In the genomic region with DNA sequence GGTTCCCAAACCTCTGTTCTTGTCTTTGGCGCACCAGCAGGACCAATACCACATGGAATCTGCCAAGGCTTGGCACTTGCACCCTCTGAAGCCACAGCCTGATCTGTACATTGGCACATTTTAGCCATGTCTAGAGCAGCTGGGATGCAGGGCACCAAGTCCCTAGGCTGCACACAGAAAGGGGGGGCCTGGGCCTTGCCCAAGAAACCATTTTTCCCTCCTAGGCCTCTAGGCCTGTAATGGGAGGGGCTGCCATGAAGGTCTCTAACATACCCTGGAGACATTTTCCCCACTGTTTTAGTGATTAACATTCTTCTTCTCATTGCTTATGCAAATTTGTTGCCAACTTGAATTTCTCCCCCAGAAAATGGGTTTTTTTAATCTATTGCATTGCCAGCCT, we compare ENCODE assay signal across 29 cellular contexts.
"Had no signal": no experiment of that assay in that cellular context is flagged by ENCODE, and none has a peak within 500 bp of the region (broad histone marks: within the 10 kb centered on the region; RNA-seq: fewer than 3 reads in every experiment).

No MANE protein-coding gene starts in this region.

- H3K9me3 Mint-ChIP-seq: natural killer cell treated with Interleukin-12 subunit alpha and Interleukin-12 subunit beta and Interleukin-15 and Interleukin-18, amount 100 ng/mL, for 72 hours; stimulated activated effector memory CD8-positive, alpha-beta T cell treated with anti-CD3 and anti-CD28 coated beads, Interleukin-12 subunit alpha, Interleukin-12 subunit beta, amount 100 ng/mL, for 72 hours had no signal

- ATAC-seq: natural killer cell treated with Interleukin-12 subunit alpha and Interleukin-12 subunit beta and Interleukin-15 and Interleukin-18, amount 100 ng/mL, for 72 hours; psoas muscle; right cardiac atrium; right lobe of liver; stimulated activated effector memory CD8-positive, alpha-beta T cell treated with anti-CD3 and anti-CD28 coated beads, Interleukin-12 subunit alpha, Interleukin-12 subunit beta, amount 100 ng/mL, for 72 hours; stimulated activated naive B cell treated with anti-CD40 and anti-IgM and Interleukin-4, amounts not matched to agents 10 μg/mL and 1 μg/mL and 100 μg/mL, for 72 hours had no signal

- H3K9ac ChIP-seq: parathyroid adenoma had no signal

- H3K4me3 ChIP-seq: ovary, psoas muscle, right lobe of liver, sigmoid colon, stomach, thoracic aorta, thyroid gland, tibial nerve, upper lobe of left lung, vagina had no signal

- H3K36me3 ChIP-seq: neutrophil, ovary, right lobe of liver, sigmoid colon, stomach, thoracic aorta, thyroid gland, tibial nerve, upper lobe of left lung, vagina had no signal

- H3K9me3 ChIP-seq: neutrophil, ovary, psoas muscle, right lobe of liver, sigmoid colon, thoracic aorta, thyroid gland, tibial nerve, upper lobe of left lung, vagina had no signal

- DNase-seq: nephron progenitor cell; nucleus accumbens; ovary; posterior cingulate gyrus; psoas muscle; right cardiac atrium; right lobe of liver; sigmoid colon; small intestine; stimulated activated CD4-positive, alpha-beta T cell treated with anti-CD3 and anti-CD28 coated beads, Interleukin-15, amount 100 ng/mL, for 24 hours; stimulated activated CD4-positive, alpha-beta T cell treated with anti-CD3 and anti-CD28 coated beads, Interleukin-2, amount 100 ng/mL, for 24 hours; stimulated activated CD4-positive, alpha-beta T cell treated with anti-CD3 and anti-CD28 coated beads, Interleukin-2, amount 100 ng/mL, for 48 hours; stimulated activated CD4-positive, alpha-beta T cell treated with anti-CD3 and anti-CD28 coated beads, Interleukin-4, amount 100 ng/mL, for 24 hours; stimulated activated naive B cell treated with anti-CD40 and anti-IgM and Interleukin-4, amounts not matched to agents 10 μg/mL and 1 μg/mL and 100 μg/mL, for 72 hours; stimulated activated naive CD4-positive, alpha-beta T cell treated with Interleukin-2 at 50 U/mL for 16 hours; stomach; thyroid gland; trophoblast cell; upper lobe of left lung had no signal

- H2AFZ ChIP-seq: parathyroid adenoma had no signal

- H3K4me1 ChIP-seq: parathyroid adenoma had no signal

- H3K4me3 Mint-ChIP-seq: natural killer cell treated with Interleukin-12 subunit alpha and Interleukin-12 subunit beta and Interleukin-15 and Interleukin-18, amount 100 ng/mL, for 72 hours; nephron progenitor cell; stimulated activated effector memory CD8-positive, alpha-beta T cell treated with anti-CD3 and anti-CD28 coated beads, Interleukin-12 subunit alpha, Interleukin-12 subunit beta, amount 100 ng/mL, for 72 hours; stimulated activated naive B cell treated with anti-CD40 and anti-IgM and Interleukin-4, amounts not matched to agents 10 μg/mL and 1 μg/mL and 100 μg/mL, for 72 hours; stimulated activated naive CD8-positive, alpha-beta T cell treated with anti-CD3 and anti-CD28 coated beads, Interleukin-15, Interleukin-2, amounts not matched to agents 100 ng/mL and 50 ng/mL, for 24 hours had no signal

- H3K36me3 Mint-ChIP-seq: stimulated activated effector memory CD8-positive, alpha-beta T cell treated with anti-CD3 and anti-CD28 coated beads, Interleukin-12 subunit alpha, Interleukin-12 subunit beta, amount 100 ng/mL, for 72 hours had no signal

- H3K27ac Mint-ChIP-seq: natural killer cell treated with Interleukin-12 subunit alpha and Interleukin-12 subunit beta and Interleukin-15 and Interleukin-18, amount 100 ng/mL, for 72 hours; nephron progenitor cell; progenitor cell of endocrine pancreas; stimulated activated effector memory CD8-positive, alpha-beta T cell treated with anti-CD3 and anti-CD28 coated beads, Interleukin-12 subunit alpha, Interleukin-12 subunit beta, amount 100 ng/mL, for 72 hours; stimulated activated naive B cell treated with anti-CD40 and anti-IgM and Interleukin-4, amounts not matched to agents 10 μg/mL and 1 μg/mL and 100 μg/mL, for 72 hours; stimulated activated naive CD8-positive, alpha-beta T cell treated with anti-CD3 and anti-CD28 coated beads, Interleukin-15, Interleukin-2, amounts not matched to agents 100 ng/mL and 50 ng/mL, for 24 hours had no signal

- FAIRE-seq: small intestine, urothelium cell line had no signal

- H3K27ac ChIP-seq: neutrophil, ovary, parathyroid adenoma, psoas muscle, right lobe of liver, sigmoid colon, stomach, thoracic aorta, thyroid gland, tibial nerve, upper lobe of left lung, vagina had no signal

- H3K27me3 ChIP-seq: ovary had no signal

- H3K27me3 Mint-ChIP-seq: progenitor cell of endocrine pancreas had no signal
